17 cellular contexts compared by ENCODE assay signal in genomic region chr9:91921371-91921770, GRCh38. TPM values are rescaled to one million over a fixed set of nuclear protein-coding genes. Genes with fewer than 3 reads are reported as not detected.
"Had no signal": no experiment of that assay in that cellular context is flagged by ENCODE, and none has a peak within 500 bp of the region (broad histone marks: within the 10 kb centered on the region; RNA-seq: fewer than 3 reads in every experiment).

No MANE protein-coding gene starts in this region.

- H3K9me3 ChIP-seq: heart left ventricle, left ventricle myocardium inferior, lower lobe of right lung, prostate gland, right lobe of liver had no signal

- H3K9me3 Mint-ChIP-seq: nephron had no signal

- H3K27me3 ChIP-seq: right lobe of liver had no signal

- H3K36me3 Mint-ChIP-seq: memory B cell, naive B cell had no signal

- H3K27ac ChIP-seq: coronary artery, heart left ventricle, left ventricle myocardium inferior, lower lobe of right lung, parathyroid adenoma, prostate gland, right lobe of liver had no signal

- H3K36me3 ChIP-seq: heart left ventricle, left ventricle myocardium inferior, lower lobe of right lung, prostate gland, right lobe of liver had no signal

- H3K4me3 Mint-ChIP-seq: memory B cell, naive B cell, nephron had no signal

- H3K4me1 ChIP-seq: heart left ventricle, left ventricle myocardium inferior, lower lobe of right lung, parathyroid adenoma, prostate gland, right lobe of liver had no signal

- H3K27ac Mint-ChIP-seq: memory B cell, naive B cell had no signal

- ATAC-seq: esophagus mucosa, heart left ventricle, lower lobe of right lung, right lobe of liver had no signal

- H3K4me3 ChIP-seq: coronary artery, heart left ventricle, left ventricle myocardium inferior, lower lobe of right lung, prostate gland, right lobe of liver had no signal

- DNase-seq: effector CD4-positive, alpha-beta T cell; heart left ventricle; hippocampal formation; left ventricle myocardium inferior; lower lobe of right lung; naive B cell; right lobe of liver; stimulated activated CD4-positive, alpha-beta T cell treated with anti-CD3 and anti-CD28 coated beads, Interleukin-2, amount 100 ng/mL, for 24 hours; stimulated activated naive CD4-positive, alpha-beta T cell; trophoblast cell had no signal

RNA-seq across cellular contexts. Expression of gene ROR2, which starts 28.7 kb away (rescaled TPM):
- total RNA-seq: dermis microvascular lymphatic vessel endothelial cell had no signal
